6 cellular contexts compared by ENCODE assay signal in the genomic region with DNA sequence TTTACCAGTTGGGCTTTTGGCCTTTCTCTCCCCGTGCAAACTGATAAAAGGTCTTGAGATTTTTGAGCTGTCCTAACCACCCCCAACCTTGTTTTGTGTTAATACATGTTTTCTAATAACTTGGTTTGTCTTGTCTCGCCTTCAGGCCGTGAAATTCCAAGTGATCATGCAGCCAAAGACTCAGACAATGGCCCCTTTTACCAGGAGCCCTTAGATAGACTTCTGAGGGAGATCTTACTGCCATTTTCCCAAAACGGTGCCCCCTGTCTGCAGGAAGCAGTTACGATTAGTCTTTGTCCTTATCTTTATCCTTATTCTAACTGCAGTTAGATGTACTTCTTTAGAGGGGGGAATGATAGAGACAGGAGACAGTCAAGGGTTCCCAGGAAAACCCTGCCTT.
"Had no signal": no experiment of that assay in that cellular context is flagged by ENCODE, and none has a peak within 500 bp of the region (broad histone marks: within the 10 kb centered on the region; RNA-seq: fewer than 3 reads in every experiment).

No MANE protein-coding gene starts in this region.

- H3K4me3 ChIP-seq: K562 had no signal

- ATAC-seq: K562 had no signal

- DNase-seq: GOT3, H7, HCEC 1CT, IMR-90, KG1 had no signal
